14 cellular contexts compared by ENCODE assay signal in genomic region chr14:80636071-80636470, GRCh38.
A peak's percentile ranks its signal among the peaks of the same experiment; 100 is the strongest.
DNase-seq lines count a peak whose midpoint lies in the region; TF ChIP-seq lines count a peak whose summit lies in the region.
"Had no signal": no experiment of that assay in that cellular context is flagged by ENCODE, and none has a peak within 500 bp of the region (broad histone marks: within the 10 kb centered on the region; RNA-seq: fewer than 3 reads in every experiment).

No MANE protein-coding gene starts in this region.

- H3K9me3 Mint-ChIP-seq in progenitor cell of endocrine pancreas (ENCODE audit: low read depth) = no peaks in the 10 kb centered on the region
- H3K9me3 Mint-ChIP-seq: activated naive CD4-positive, alpha-beta T cell treated with anti-CD3 and anti-CD28 coated beads, Interleukin-2, amount 50 U/mL, for 24 hours; dendritic cell treated with granulocyte-macrophage colony-stimulating factor and Interleukin-4, amounts not matched to agents 40 ng/mL and 50 ng/mL, for 4 days had no signal

- no peak overlapping the region for H3K4me3 Mint-ChIP-seq in progenitor cell of endocrine pancreas (ENCODE audit: low read depth)
- H3K4me3 Mint-ChIP-seq: activated naive CD4-positive, alpha-beta T cell treated with anti-CD3 and anti-CD28 coated beads, Interleukin-2, amount 50 U/mL, for 24 hours; dendritic cell treated with granulocyte-macrophage colony-stimulating factor and Interleukin-4, amounts not matched to agents 40 ng/mL and 50 ng/mL, for 4 days had no signal

- no peaks in the 10 kb centered on the region for H3K36me3 Mint-ChIP-seq in progenitor cell of endocrine pancreas (ENCODE audit: insufficient read depth)

- DNase-seq in GM12865 (ENCODE audit: low read depth) (peak; percentile 4), M059J (ENCODE audit: low read depth) (peak; percentile 35), dermis blood vessel endothelial cell (peak; percentile 27), progenitor cell of endocrine pancreas (ENCODE audit: low spot score, unreplicated experiment) (no peak), SKM-1 (lab: John Stamatoyannopoulos, UW; ENCODE audit: unreplicated experiment) (no peak), SHP77 (lab: John Stamatoyannopoulos, UW) (no peak)
- no peak for DNase-seq in stimulated activated CD4-positive, alpha-beta T cell treated with anti-CD3 and anti-CD28 coated beads, Interleukin-12 subunit alpha, Interleukin-12 subunit beta, amount 100 ng/mL, for 4 hours
- DNase-seq: activated CD8-positive, alpha-beta memory T cell treated with anti-CD3 and anti-CD28 coated beads for 24 hours; glutamatergic neuron; MG63; NCI-H2227 treated with DMSO at 0.1 percent for 48 hours had no signal

- TF ChIP-seq CTCF in GM12865 (IDR thresholded peaks at IDR 0.05; ENCODE audit: insufficient read depth, low read depth, low read length, missing control alignments) = no peak
- peak; percentile 40 for TF ChIP-seq CTCF in progenitor cell of endocrine pancreas (IDR thresholded peaks at IDR 0.05; ENCODE audit: unreplicated experiment)

- H3K27ac Mint-ChIP-seq in progenitor cell of endocrine pancreas = no peak overlapping the region
- H3K27ac Mint-ChIP-seq: activated naive CD4-positive, alpha-beta T cell treated with anti-CD3 and anti-CD28 coated beads, Interleukin-2, amount 50 U/mL, for 24 hours; dendritic cell treated with granulocyte-macrophage colony-stimulating factor and Interleukin-4, amounts not matched to agents 40 ng/mL and 50 ng/mL, for 4 days had no signal

- H3K4me1 Mint-ChIP-seq in progenitor cell of endocrine pancreas (ENCODE audit: low read depth) = no peaks in the 10 kb centered on the region
- H3K4me1 Mint-ChIP-seq: activated naive CD4-positive, alpha-beta T cell treated with anti-CD3 and anti-CD28 coated beads, Interleukin-2, amount 50 U/mL, for 24 hours had no signal

- H3K27me3 Mint-ChIP-seq in progenitor cell of endocrine pancreas = no peaks in the 10 kb centered on the region
- H3K27me3 Mint-ChIP-seq: activated naive CD4-positive, alpha-beta T cell treated with anti-CD3 and anti-CD28 coated beads, Interleukin-2, amount 50 U/mL, for 24 hours; dendritic cell treated with granulocyte-macrophage colony-stimulating factor and Interleukin-4, amounts not matched to agents 40 ng/mL and 50 ng/mL, for 4 days had no signal

- H3K4me3 ChIP-seq in GM12865 (ENCODE audit: low read depth, low read length) = no peak overlapping the region
- H3K4me3 ChIP-seq: MG63, tibial nerve had no signal

Comparison
In these comparisons a context has a peak if more than half of its experiments do, and no peak if none do; other contexts are left out.
1. DNase-seq: peak in GM12865 (single experiment), M059J (single experiment) and dermis blood vessel endothelial cell (single experiment); none in progenitor cell of endocrine pancreas (single experiment), SKM-1 (single experiment), stimulated activated CD4-positive, alpha-beta T cell treated with anti-CD3 and anti-CD28 coated beads, Interleukin-12 subunit alpha, Interleukin-12 subunit beta, amount 100 ng/mL, for 4 hours (single experiment) and SHP77 (0 of 2).